In the genomic region with DNA sequence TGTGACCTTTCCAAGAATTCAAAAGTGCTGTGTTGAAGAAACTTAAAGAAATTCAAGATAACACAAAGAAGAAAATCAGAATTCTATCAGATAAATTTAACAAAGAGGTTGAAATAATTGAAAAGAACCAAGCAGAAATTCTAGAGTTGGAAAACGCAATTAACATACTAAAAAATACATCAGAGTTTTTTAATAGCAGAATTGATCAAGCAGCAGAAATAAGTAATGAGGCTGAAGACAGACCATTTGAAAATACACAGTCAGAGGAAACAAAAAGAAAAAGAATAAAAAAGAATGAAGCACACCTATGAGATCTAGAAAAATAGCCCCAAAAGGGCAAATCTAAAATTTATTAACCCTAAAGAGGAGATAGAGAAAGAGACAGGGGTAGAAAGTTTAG, we compare ENCODE assay signal across 40 cellular contexts.
"Had no signal": no experiment of that assay in that cellular context is flagged by ENCODE, and none has a peak within 500 bp of the region (broad histone marks: within the 10 kb centered on the region; RNA-seq: fewer than 3 reads in every experiment).

No MANE protein-coding gene starts in this region.

- FAIRE-seq: astrocyte, bronchial epithelial cell had no signal

- H3K36me3 ChIP-seq: adrenal gland, ascending aorta, brain microvascular endothelial cell, breast epithelium, cardiac muscle cell had no signal

- H3K9me3 ChIP-seq: body of pancreas had no signal

- DNase-seq: activated effector memory CD4-positive, alpha-beta T cell treated with anti-CD3 and anti-CD28 coated beads, Interleukin-2, amount 50 U/mL, for 16 hours; activated effector memory CD4-positive, alpha-beta T cell treated with Interleukin-2 at 50 U/mL for 16 hours; activated gamma-delta T cell; activated gamma-delta T cell treated with Interleukin-2 at 50 U/mL for 16 hours; activated naive CD4-positive, alpha-beta T cell; activated naive CD4-positive, alpha-beta T cell treated with anti-CD3 and anti-CD28 coated beads for 36 hours; activated naive CD4-positive, alpha-beta T cell treated with anti-CD3 and anti-CD28 coated beads, Interleukin-2, amount 10 ng/mL, durations not matched to agents 7 days and 5 days; activated naive CD4-positive, alpha-beta T cell treated with anti-CD3 and anti-CD28 coated beads, Interleukin-2, amount 50 U/mL, for 16 hours; activated naive CD4-positive, alpha-beta T cell treated with Interleukin-2 at 50 U/mL for 16 hours; activated naive CD8-positive, alpha-beta T cell treated with anti-CD3 and anti-CD28 coated beads for 36 hours; activated naive CD8-positive, alpha-beta T cell treated with anti-CD3 and anti-CD28 coated beads, Interleukin-2, amount 10 ng/mL, durations not matched to agents 7 days and 5 days; activated naive CD8-positive, alpha-beta T cell treated with anti-CD3 and anti-CD28 coated beads, Interleukin-2, amount 50 U/mL, for 24 hours; activated T-cell treated with anti-CD3 and anti-CD28 coated beads, Interleukin-2, amount 50 U/mL, for 1 hour; activated T-cell treated with anti-CD3 and anti-CD28 coated beads, Interleukin-2, amount 50 U/mL, for 24 hours; activated T-cell treated with anti-CD3 and anti-CD28 coated beads, Interleukin-2, amount 50 U/mL, for 4 hours; activated T-cell treated with anti-CD3 and anti-CD28 coated beads, Interleukin-2, amount 50 U/mL, for 48 hours; activated T-cell treated with anti-CD3 and anti-CD28 coated beads, Interleukin-2, amount 50 U/mL, for 72 hours; adrenal gland; amniotic stem cell; amygdala; anterior cingulate cortex; aorta; body of pancreas; brain microvascular endothelial cell; caudate nucleus; central memory CD4-positive, alpha-beta T cell; cerebellar nuclear complex had no signal

- H3K27ac Mint-ChIP-seq: activated naive CD4-positive, alpha-beta T cell treated with anti-CD3 and anti-CD28 coated beads for 36 hours; activated naive CD4-positive, alpha-beta T cell treated with anti-CD3 and anti-CD28 coated beads, Interleukin-2, amount 10 ng/mL, durations not matched to agents 7 days and 5 days; activated naive CD4-positive, alpha-beta T cell treated with anti-CD3 and anti-CD28 coated beads, Interleukin-2, amount 50 U/mL, for 24 hours; activated naive CD4-positive, alpha-beta T cell treated with anti-CD3 and anti-CD28 coated beads, Interleukin-2, amount 50 U/mL, for 72 hours; activated naive CD8-positive, alpha-beta T cell; activated naive CD8-positive, alpha-beta T cell treated with anti-CD3 and anti-CD28 coated beads for 36 hours; activated naive CD8-positive, alpha-beta T cell treated with anti-CD3 and anti-CD28 coated beads, Interleukin-2, amount 10 ng/mL, durations not matched to agents 7 days and 5 days; activated naive CD8-positive, alpha-beta T cell treated with anti-CD3 and anti-CD28 coated beads, Interleukin-2, amount 50 U/mL, for 24 hours; activated T-cell treated with anti-CD3 and anti-CD28 coated beads, Interleukin-2, amount 50 U/mL, for 24 hours; activated T-cell treated with anti-CD3 and anti-CD28 coated beads, Interleukin-2, amount 50 U/mL, for 72 hours; activated T-helper 1 cell treated with anti-CD3 and anti-CD28 coated beads, Interleukin-12 subunit alpha, Interleukin-12 subunit beta, Interleukin-2, Interleukin-4 antibody, amounts not matched to agents 30 ng/mL and 10 ng/mL and 1 ng/mL, durations not matched to agents 14 hours and 24 hours and 36 hours; activated T-helper 17 cell treated with anti-CD3 and anti-CD28 coated beads, Interleukin-2, amount 50 U/mL, for 72 hours; activated T-helper 2 cell treated with anti-CD3 and anti-CD28 coated beads, Interferon-gamma antibody, Interleukin-2, Interleukin-4, amounts not matched to agents 10 μg/mL and 5 μg/mL and 100 μg/mL, durations not matched to agents 14 hours and 24 hours and 36 hours; brain had no signal

- ATAC-seq: activated naive CD4-positive, alpha-beta T cell treated with anti-CD3 and anti-CD28 coated beads, Interleukin-2, amount 50 U/mL, for 72 hours; activated naive CD8-positive, alpha-beta T cell treated with anti-CD3 and anti-CD28 coated beads, Interleukin-2, amount 50 U/mL, for 24 hours; activated T-cell treated with anti-CD3 and anti-CD28 coated beads, Interleukin-2, amount 50 U/mL, for 4 hours; activated T-cell treated with anti-CD3 and anti-CD28 coated beads, Interleukin-2, amount 50 U/mL, for 72 hours; activated T-helper 17 cell treated with anti-CD3 and anti-CD28 coated beads, Interleukin-2, amount 50 U/mL, for 72 hours; body of pancreas had no signal

- H3K27me3 ChIP-seq: adrenal gland, ascending aorta, body of pancreas, brain microvascular endothelial cell, breast epithelium, cardiac muscle cell had no signal

- H3K4me1 Mint-ChIP-seq: activated naive CD4-positive, alpha-beta T cell treated with anti-CD3 and anti-CD28 coated beads, Interleukin-2, amount 10 ng/mL, durations not matched to agents 7 days and 5 days; activated naive CD4-positive, alpha-beta T cell treated with anti-CD3 and anti-CD28 coated beads, Interleukin-2, amount 50 U/mL, for 24 hours; activated naive CD8-positive, alpha-beta T cell treated with anti-CD3 and anti-CD28 coated beads for 36 hours; activated naive CD8-positive, alpha-beta T cell treated with anti-CD3 and anti-CD28 coated beads, Interleukin-2, amount 10 ng/mL, durations not matched to agents 7 days and 5 days; activated naive CD8-positive, alpha-beta T cell treated with anti-CD3 and anti-CD28 coated beads, Interleukin-2, amount 50 U/mL, for 24 hours; activated T-helper 17 cell treated with anti-CD3 and anti-CD28 coated beads, Interleukin-2, amount 50 U/mL, for 72 hours; brain; central memory CD8-positive, alpha-beta T cell had no signal

- H3K4me3 Mint-ChIP-seq: activated naive CD4-positive, alpha-beta T cell treated with anti-CD3 and anti-CD28 coated beads for 36 hours; activated naive CD4-positive, alpha-beta T cell treated with anti-CD3 and anti-CD28 coated beads, Interleukin-2, amount 10 ng/mL, durations not matched to agents 7 days and 5 days; activated naive CD4-positive, alpha-beta T cell treated with anti-CD3 and anti-CD28 coated beads, Interleukin-2, amount 50 U/mL, for 24 hours; activated naive CD8-positive, alpha-beta T cell; activated naive CD8-positive, alpha-beta T cell treated with anti-CD3 and anti-CD28 coated beads for 36 hours; activated naive CD8-positive, alpha-beta T cell treated with anti-CD3 and anti-CD28 coated beads, Interleukin-2, amount 10 ng/mL, durations not matched to agents 7 days and 5 days; activated naive CD8-positive, alpha-beta T cell treated with anti-CD3 and anti-CD28 coated beads, Interleukin-2, amount 50 U/mL, for 24 hours; activated T-cell treated with anti-CD3 and anti-CD28 coated beads, Interleukin-2, amount 50 U/mL, for 24 hours; activated T-cell treated with anti-CD3 and anti-CD28 coated beads, Interleukin-2, amount 50 U/mL, for 4 hours; activated T-cell treated with anti-CD3 and anti-CD28 coated beads, Interleukin-2, amount 50 U/mL, for 72 hours; activated T-helper 1 cell treated with anti-CD3 and anti-CD28 coated beads, Interleukin-12 subunit alpha, Interleukin-12 subunit beta, Interleukin-2, Interleukin-4 antibody, amounts not matched to agents 30 ng/mL and 10 ng/mL and 1 ng/mL, durations not matched to agents 14 hours and 24 hours and 36 hours; activated T-helper 17 cell treated with anti-CD3 and anti-CD28 coated beads, Interleukin-2, amount 50 U/mL, for 72 hours; brain; central memory CD8-positive, alpha-beta T cell had no signal

- H3K27ac ChIP-seq: adrenal gland, ascending aorta, body of pancreas, brain microvascular endothelial cell, breast epithelium, cardiac muscle cell had no signal

- H3K36me3 Mint-ChIP-seq: activated naive CD4-positive, alpha-beta T cell treated with anti-CD3 and anti-CD28 coated beads, Interleukin-2, amount 10 ng/mL, durations not matched to agents 7 days and 5 days; activated naive CD4-positive, alpha-beta T cell treated with anti-CD3 and anti-CD28 coated beads, Interleukin-2, amount 50 U/mL, for 24 hours; activated naive CD8-positive, alpha-beta T cell treated with anti-CD3 and anti-CD28 coated beads for 36 hours; activated naive CD8-positive, alpha-beta T cell treated with anti-CD3 and anti-CD28 coated beads, Interleukin-2, amount 10 ng/mL, durations not matched to agents 7 days and 5 days had no signal

- H3K27me3 Mint-ChIP-seq: activated naive CD4-positive, alpha-beta T cell treated with anti-CD3 and anti-CD28 coated beads, Interleukin-2, amount 10 ng/mL, durations not matched to agents 7 days and 5 days; activated naive CD4-positive, alpha-beta T cell treated with anti-CD3 and anti-CD28 coated beads, Interleukin-2, amount 50 U/mL, for 24 hours; activated naive CD8-positive, alpha-beta T cell; activated naive CD8-positive, alpha-beta T cell treated with anti-CD3 and anti-CD28 coated beads for 36 hours; activated naive CD8-positive, alpha-beta T cell treated with anti-CD3 and anti-CD28 coated beads, Interleukin-2, amount 10 ng/mL, durations not matched to agents 7 days and 5 days; activated naive CD8-positive, alpha-beta T cell treated with anti-CD3 and anti-CD28 coated beads, Interleukin-2, amount 50 U/mL, for 24 hours; activated T-cell treated with anti-CD3 and anti-CD28 coated beads, Interleukin-2, amount 50 U/mL, for 24 hours; activated T-helper 17 cell treated with anti-CD3 and anti-CD28 coated beads, Interleukin-2, amount 50 U/mL, for 72 hours; brain; central memory CD8-positive, alpha-beta T cell had no signal

- H3K4me3 ChIP-seq: adrenal gland, ascending aorta, body of pancreas, breast epithelium, cardiac muscle cell had no signal

- H3K4me1 ChIP-seq: adrenal gland, ascending aorta, body of pancreas, breast epithelium had no signal
